ENCODE assay signal across 8 cellular contexts in the genomic region with DNA sequence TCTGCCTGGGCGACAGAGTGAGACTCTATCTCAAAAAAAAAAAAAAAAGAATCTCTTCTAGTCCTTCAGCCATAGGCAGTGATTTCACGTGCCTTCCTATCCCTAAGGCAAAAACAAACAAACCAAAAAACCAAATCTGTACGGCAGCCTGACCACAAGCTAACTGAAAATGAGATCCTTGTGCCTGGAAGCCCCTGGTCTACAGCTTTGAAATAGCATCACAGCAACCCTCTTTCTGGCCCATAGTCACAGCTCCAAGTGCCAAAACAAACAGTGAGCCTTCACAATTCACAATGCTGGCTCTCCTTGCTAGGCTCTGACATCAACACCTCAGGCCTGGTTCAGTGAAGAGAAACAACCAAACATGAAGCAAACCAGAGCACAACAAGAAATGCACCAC. TPM values are rescaled to one million over a fixed set of nuclear protein-coding genes. Genes with fewer than 3 reads are reported as not detected.
DNase-seq lines count a peak whose midpoint lies in the region; ATAC-seq and TF ChIP-seq lines count a peak whose summit lies in the region.

No MANE protein-coding gene starts in this region.

- in situ Hi-C loops in brain microvascular endothelial cell (cut with HindIII; ENCODE audit: low pct_ligation_motif_present, low sequenced_read_pairs): no loop called here

- H3K9me3 Mint-ChIP-seq in activated naive CD8-positive, alpha-beta T cell treated with anti-CD3 and anti-CD28 coated beads, Interleukin-2, amount 50 U/mL, for 24 hours: no peaks in the 10 kb centered on the region

- intact Hi-C loops in left ventricle myocardium superior (cut with micrococcal nuclease): no loop called here

- no peaks in the 10 kb centered on the region for H3K36me3 Mint-ChIP-seq in activated naive CD8-positive, alpha-beta T cell treated with anti-CD3 and anti-CD28 coated beads, Interleukin-2, amount 50 U/mL, for 24 hours (ENCODE audit: low read depth)

- H3K27me3 Mint-ChIP-seq in activated naive CD8-positive, alpha-beta T cell treated with anti-CD3 and anti-CD28 coated beads, Interleukin-2, amount 50 U/mL, for 24 hours: peaks cover 9% of the 10 kb centered on the region

- H3K4me1 Mint-ChIP-seq in activated naive CD8-positive, alpha-beta T cell treated with anti-CD3 and anti-CD28 coated beads, Interleukin-2, amount 50 U/mL, for 24 hours: no peaks in the 10 kb centered on the region

- H3K27ac Mint-ChIP-seq in activated naive CD8-positive, alpha-beta T cell treated with anti-CD3 and anti-CD28 coated beads, Interleukin-2, amount 50 U/mL, for 24 hours: no peak overlapping the region

- DNase-seq in LNCaP clone FGC (ENCODE audit: low read depth) (peak; percentile 51), brain microvascular endothelial cell (peak; percentile 86), left ventricle myocardium superior (no peak), stromal cell of bone marrow (ENCODE audit: low read depth) (peak; percentile 93), CD1c-positive myeloid dendritic cell (ENCODE audit: extremely low spot score) (no peak)
- DNase-seq in activated naive CD8-positive, alpha-beta T cell treated with anti-CD3 and anti-CD28 coated beads, Interleukin-2, amount 50 U/mL, for 24 hours: no peak

- ATAC-seq in left ventricle myocardium superior (peak; percentile 96), HG03159 (IDR thresholded peaks at IDR 0.05; ENCODE audit: unreplicated experiment) (no peak), GM19395 (IDR thresholded peaks at IDR 0.05; ENCODE audit: unreplicated experiment) (no peak)
- no peak for ATAC-seq in activated naive CD8-positive, alpha-beta T cell treated with anti-CD3 and anti-CD28 coated beads, Interleukin-2, amount 50 U/mL, for 24 hours

- TF ChIP-seq CTCF in LNCaP clone FGC (IDR thresholded peaks at IDR 0.05; ENCODE audit: control insufficient read depth, extremely low read depth, insufficient read depth) (no peak), brain microvascular endothelial cell (IDR thresholded peaks at IDR 0.05; ENCODE audit: low read depth, low read length, missing control alignments) (no peak)

- no peak overlapping the region for H3K4me3 ChIP-seq in LNCaP clone FGC (ENCODE audit: low read depth, low read length)
- H3K4me3 ChIP-seq in brain microvascular endothelial cell (ENCODE audit: low read depth, low read length): no peak overlapping the region

- no peaks in the 10 kb centered on the region for H3K27me3 ChIP-seq in brain microvascular endothelial cell (replicated peaks)

- H3K27ac ChIP-seq in brain microvascular endothelial cell: peak overlapping the region; percentile 17

- no peak overlapping the region for H3K4me3 Mint-ChIP-seq in activated naive CD8-positive, alpha-beta T cell treated with anti-CD3 and anti-CD28 coated beads, Interleukin-2, amount 50 U/mL, for 24 hours

- no peaks in the 10 kb centered on the region for H3K36me3 ChIP-seq in brain microvascular endothelial cell (replicated peaks)

RNA-seq across cellular contexts. Expression of a gene that starts 46.1 kb away (rescaled TPM):
- total RNA-seq in left ventricle myocardium superior: 19.6 TPM

Comparison
In these comparisons a context has a peak if more than half of its experiments do, and no peak if none do; other contexts are left out.
1. DNase-seq: peak in LNCaP clone FGC (single experiment), brain microvascular endothelial cell (single experiment) and stromal cell of bone marrow (single experiment); none in left ventricle myocardium superior (single experiment), CD1c-positive myeloid dendritic cell (single experiment) and activated naive CD8-positive, alpha-beta T cell treated with anti-CD3 and anti-CD28 coated beads, Interleukin-2, amount 50 U/mL, for 24 hours (single experiment).